Comparison of ENCODE assay signal across 1 cellular context in the genomic region with DNA sequence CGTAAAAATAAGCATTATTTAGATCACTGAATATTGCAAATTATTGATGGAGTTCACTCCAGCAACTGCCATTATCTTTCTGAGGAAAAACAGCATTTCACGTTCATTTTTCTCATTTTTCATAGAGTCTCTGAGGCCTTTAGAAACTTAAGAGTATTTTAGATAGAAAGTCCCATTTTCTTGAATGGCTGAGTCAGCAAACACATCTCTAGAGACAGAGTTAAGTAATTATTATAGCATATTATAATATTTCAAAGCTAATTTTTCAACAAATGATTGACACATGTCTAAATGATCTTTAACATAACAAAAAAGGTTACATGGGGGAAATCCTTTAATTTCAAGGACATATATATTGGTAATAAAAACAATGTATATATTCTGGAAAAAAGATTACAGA.
TF ChIP-seq lines count a peak whose summit lies in the region.

No MANE protein-coding gene starts in this region.

TF ChIP-seq in HepG2, 621 proteins besides CTCF, POLR2A, EP300 and RAD21 (continued from another document):
- TF ChIP-seq, protein P1, sequence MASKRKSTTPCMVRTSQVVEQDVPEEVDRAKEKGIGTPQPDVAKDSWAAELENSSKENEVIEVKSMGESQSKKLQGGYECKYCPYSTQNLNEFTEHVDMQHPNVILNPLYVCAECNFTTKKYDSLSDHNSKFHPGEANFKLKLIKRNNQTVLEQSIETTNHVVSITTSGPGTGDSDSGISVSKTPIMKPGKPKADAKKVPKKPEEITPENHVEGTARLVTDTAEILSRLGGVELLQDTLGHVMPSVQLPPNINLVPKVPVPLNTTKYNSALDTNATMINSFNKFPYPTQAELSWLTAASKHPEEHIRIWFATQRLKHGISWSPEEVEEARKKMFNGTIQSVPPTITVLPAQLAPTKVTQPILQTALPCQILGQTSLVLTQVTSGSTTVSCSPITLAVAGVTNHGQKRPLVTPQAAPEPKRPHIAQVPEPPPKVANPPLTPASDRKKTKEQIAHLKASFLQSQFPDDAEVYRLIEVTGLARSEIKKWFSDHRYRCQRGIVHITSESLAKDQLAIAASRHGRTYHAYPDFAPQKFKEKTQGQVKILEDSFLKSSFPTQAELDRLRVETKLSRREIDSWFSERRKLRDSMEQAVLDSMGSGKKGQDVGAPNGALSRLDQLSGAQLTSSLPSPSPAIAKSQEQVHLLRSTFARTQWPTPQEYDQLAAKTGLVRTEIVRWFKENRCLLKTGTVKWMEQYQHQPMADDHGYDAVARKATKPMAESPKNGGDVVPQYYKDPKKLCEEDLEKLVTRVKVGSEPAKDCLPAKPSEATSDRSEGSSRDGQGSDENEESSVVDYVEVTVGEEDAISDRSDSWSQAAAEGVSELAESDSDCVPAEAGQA (IDR thresholded peaks at IDR 0.05; ENCODE audit: low read depth), result no peak
- TF ChIP-seq, protein P1 (CRISPR knock-in tag; IDR thresholded peaks at IDR 0.05; ENCODE audit: borderline replicate concordance), result no peak
- TF ChIP-seq, protein P2, sequence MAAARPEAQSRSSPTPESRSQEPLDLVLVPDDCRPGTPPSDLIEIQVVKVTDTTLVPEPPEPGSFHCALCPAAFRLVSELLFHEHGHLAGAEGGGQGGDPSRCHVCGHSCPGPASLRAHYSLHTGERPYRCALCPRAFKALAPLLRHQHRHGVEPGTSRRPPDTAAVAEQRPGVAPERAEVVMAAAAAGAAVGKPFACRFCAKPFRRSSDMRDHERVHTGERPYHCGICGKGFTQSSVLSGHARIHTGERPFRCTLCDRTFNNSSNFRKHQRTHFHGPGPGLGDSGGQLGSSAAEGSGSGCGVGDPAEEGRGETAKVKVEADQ (CRISPR knock-in tag; IDR thresholded peaks at IDR 0.05; ENCODE audit: borderline replicate concordance), result no peak
- TF ChIP-seq ZNF367 (CRISPR knock-in tag; IDR thresholded peaks at IDR 0.05; ENCODE audit: borderline replicate concordance) (no peak), MAFK (conservative IDR thresholded peaks at IDR 0.05 in 1 of 2, IDR thresholded peaks at IDR 0.05 in 1 of 2; ENCODE audit: low read length in 2 of 2) (peak; percentile 75 to 91)
